9 cellular contexts compared by ENCODE assay signal in genomic region chr2:216683846-216684245, GRCh38. TPM values are rescaled to one million over a fixed set of nuclear protein-coding genes. Genes with fewer than 3 reads are reported as not detected.
A peak's percentile ranks its signal among the peaks of the same experiment; 100 is the strongest.
DNase-seq lines count a peak whose midpoint lies in the region; ATAC-seq and TF ChIP-seq lines count a peak whose summit lies in the region.
"Had no signal": no experiment of that assay in that cellular context is flagged by ENCODE, and none has a peak within 500 bp of the region (broad histone marks: within the 10 kb centered on the region; RNA-seq: fewer than 3 reads in every experiment).

No MANE protein-coding gene starts in this region.

- H3K14ac ChIP-seq in H9 (ENCODE audit: insufficient read depth, low read length), result no peak overlapping the region

- no peak overlapping the region for H4K8ac ChIP-seq in H9 (replicated peaks; ENCODE audit: insufficient read length, low read depth, low read length)

- H4K5ac ChIP-seq in H9 (ENCODE audit: insufficient read length, low read depth, low read length), result no peak overlapping the region

- H2BK5ac ChIP-seq in H9 (ENCODE audit: insufficient read length, low read length), result no peak overlapping the region

- no peaks in the 10 kb centered on the region for H4K20me1 ChIP-seq in H9 (ENCODE audit: control insufficient read depth, insufficient read depth, insufficient read length)

- no peak overlapping the region for H3K4ac ChIP-seq in H9 (ENCODE audit: low read depth, low read length)

- H3K27me3 Mint-ChIP-seq in H9 (ENCODE audit: low read depth), result peaks cover 18% of the 10 kb centered on the region

- no peak overlapping the region for H2AK5ac ChIP-seq in H9 (ENCODE audit: insufficient read length, low read length)

- no peak overlapping the region for H2BK20ac ChIP-seq in H9 (ENCODE audit: low read depth, low read length, poor library complexity, severe bottlenecking)

- H3K9me3 ChIP-seq in H9 (ENCODE audit: control insufficient read depth, low read depth, low read length), result no peaks in the 10 kb centered on the region

- H3K23ac ChIP-seq in H9 (ENCODE audit: insufficient read length, low read depth, low read length), result no peak overlapping the region

- no peak overlapping the region for H2AFZ ChIP-seq in H9 (ENCODE audit: low read length)

- no peak overlapping the region for H3K4me3 Mint-ChIP-seq in H9

- no CpG with 5 or more reads among the region's 3 CpGs for WGBS in H9 (ENCODE audit: extremely low coverage, insufficient read length, low lambda C conversion rate)

- H4K91ac ChIP-seq in H9 (ENCODE audit: insufficient read length, low read depth, low read length), result no peak overlapping the region

- H3K9me3 Mint-ChIP-seq in H9, result no peaks in the 10 kb centered on the region

- no peak overlapping the region for H3K4me3 ChIP-seq in foreskin fibroblast (ENCODE audit: low read depth in 1 of 2, low read length in 2 of 2)

- H3K27me3 ChIP-seq in H9 (ENCODE audit: insufficient read depth, low read length), result no peaks in the 10 kb centered on the region

- DNase-seq in H4 (ENCODE audit: low spot score) (peak; percentile 83), SIG-M5 (lab: John Stamatoyannopoulos, UW) (peak; percentile 83), foreskin fibroblast (peak; percentile 93 to 97), sciatic nerve (ENCODE audit: low spot score) (no peak), DMS79 (lab: John Stamatoyannopoulos, UW) (no peak), H9 (no peak), NCI-H187 treated with DMSO at 0.1 percent for 48 hours (lab: John Stamatoyannopoulos, UW) (no peak), RKO (ENCODE audit: low spot score) (no peak)
- DNase-seq: NCI-H2029 had no signal

- H2BK12ac ChIP-seq in H9 (ENCODE audit: insufficient read length, low read depth, low read length), result no peak overlapping the region

- no peak overlapping the region for H3K9ac ChIP-seq in H9 (ENCODE audit: extremely low read depth, insufficient read length, low read length)

- no peak overlapping the region for H3K4me2 ChIP-seq in H9 (ENCODE audit: insufficient read depth, insufficient read length, low read length)

- TF ChIP-seq CTCF in foreskin fibroblast (IDR thresholded peaks at IDR 0.05; ENCODE audit: low read depth, low read length), result no peak
- TF ChIP-seq CTCF in H9 (conservative IDR thresholded peaks at IDR 0.05), result no peak

- no peaks in the 10 kb centered on the region for H3K79me1 ChIP-seq in H9 (ENCODE audit: insufficient read depth, low read depth, low read length, poor library complexity, severe bottlenecking)

- peak; percentile 91 for ATAC-seq in sciatic nerve

- H3K23me2 ChIP-seq in H9 (ENCODE audit: insufficient read length, low read depth, low read length, poor library complexity, severe bottlenecking), result no peaks in the 10 kb centered on the region

- H3K56ac ChIP-seq in H9 (ENCODE audit: insufficient read length, low read depth, low read length), result no peak overlapping the region

- peaks cover 23 to 34% of the 10 kb centered on the region in 2 experiments for H3K4me1 Mint-ChIP-seq in H9

- no peak overlapping the region for H3K18ac ChIP-seq in H9 (ENCODE audit: insufficient read length, low read depth, low read length)

- peaks cover 6% of the 10 kb centered on the region; the same call in 1 of the 2 replicates for H3K4me1 ChIP-seq in H9 (ENCODE audit: insufficient read depth, low read length)

- H2BK15ac ChIP-seq in H9 (ENCODE audit: low read depth, low read length), result no peak overlapping the region

- H3K79me2 ChIP-seq in H9 (ENCODE audit: insufficient read depth, low read length), result no peaks in the 10 kb centered on the region

- no peak overlapping the region for H3K27ac ChIP-seq in H9 (ENCODE audit: insufficient read length, low read depth, low read length)

- intact Hi-C loops in sciatic nerve (cut with DNase I), result loop anchor here (5.0 to 10.0 kb wide), 2 partner anchors 1028 to 1071 kb away; no protein-coding TSS in a partner anchor

- H3K27ac Mint-ChIP-seq in H9, result no peak overlapping the region; a peak in 2 of 7 replicates

- no peak overlapping the region for H3T11ph ChIP-seq in H9 (ENCODE audit: low read length)

- H3K36me3 Mint-ChIP-seq in H9 (ENCODE audit: insufficient read depth in 1 of 3, low read depth in 3 of 3), result no peaks in the 10 kb centered on the region

- H2BK120ac ChIP-seq in H9 (ENCODE audit: low read depth, low read length, poor library complexity, severe bottlenecking), result no peak overlapping the region

RNA-seq across cellular contexts. Expression of gene IGFBP5, which starts 11.5 kb away (rescaled TPM):
- total RNA-seq in H4 (2014; rRNA removed; shearing (Covaris generic)), result 366 and 374 TPM in 2 replicates
- 316 TPM for total RNA-seq in sciatic nerve
- 0.61 and 0.90 TPM in 2 replicates for total RNA-seq in H9 (2021)

RNA-seq across cellular contexts. Expression of gene IGFBP2, which starts 50.6 kb away (rescaled TPM):
- total RNA-seq in H4 (2014; rRNA removed; shearing (Covaris generic)), result 11.6 and 14.7 TPM in 2 replicates
- total RNA-seq in sciatic nerve, result 40.2 TPM
- 363 and 366 TPM in 2 replicates for total RNA-seq in H9 (2021)

Comparison
In these comparisons a context has a peak if more than half of its experiments do, and no peak if none do; other contexts are left out.
1. DNase-seq: peak in H4 (single experiment), SIG-M5 (single experiment) and foreskin fibroblast (2 of 2); none in sciatic nerve (single experiment), DMS79 (single experiment), H9 (single experiment), NCI-H187 treated with DMSO at 0.1 percent for 48 hours (single experiment) and RKO (single experiment).
2. RNA of gene IGFBP5, which starts 11.5 kb away (total RNA-seq): 366 to 374 TPM in H4 and 316 TPM in sciatic nerve (single experiment); 0.61 to 0.90 TPM in H9; every median in the first group is over 100 times any median in the second.